1 cellular context compared by ENCODE assay signal in the genomic region with DNA sequence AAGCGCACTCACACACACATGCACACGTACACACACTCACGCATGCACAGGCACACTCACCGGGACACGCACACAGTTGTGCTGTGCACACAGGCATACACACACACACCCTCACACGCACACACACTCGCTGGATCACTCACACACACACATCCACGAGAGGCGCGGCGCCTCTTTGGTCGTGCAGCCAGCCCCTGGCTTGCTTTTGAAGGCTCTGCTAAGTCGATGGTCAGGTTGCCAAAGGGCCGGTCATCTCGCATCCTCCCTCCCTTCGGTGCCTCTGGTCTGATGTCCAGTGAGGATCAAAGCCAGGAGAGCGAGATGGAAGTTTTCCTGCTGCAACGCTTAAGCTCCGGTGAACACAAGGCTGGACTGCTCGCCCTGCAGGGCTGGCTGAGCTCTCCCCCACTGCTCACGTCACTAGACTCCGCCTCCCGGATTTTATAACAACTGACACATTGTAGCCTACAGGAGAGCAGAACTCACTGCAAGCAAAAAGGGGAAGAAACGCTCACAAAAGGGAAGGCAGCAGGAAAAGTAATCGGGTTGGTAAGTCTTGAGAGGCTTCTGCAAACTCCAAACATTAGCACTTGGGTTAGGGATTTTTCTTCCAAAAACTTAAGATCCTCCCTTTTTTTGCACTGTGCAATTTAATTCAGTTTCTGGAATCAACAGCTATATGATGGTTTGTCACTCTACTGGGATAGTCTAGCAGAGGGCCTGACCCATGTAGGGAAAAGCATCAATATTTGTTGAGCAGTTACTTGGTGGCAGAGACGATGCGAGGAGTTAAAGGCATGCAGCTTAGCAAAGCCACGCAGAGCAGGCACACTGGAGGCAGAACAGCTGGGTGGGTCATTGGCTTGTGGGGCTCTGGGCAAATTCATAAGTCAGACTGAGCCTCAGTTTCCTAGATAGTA.
A peak's percentile ranks its signal among the peaks of the same experiment; 100 is the strongest.
TF ChIP-seq lines count a peak whose summit lies in the region.

A gene (minus strand): TSS at position 374 of the 920 bp plus-strand sequence. CDS start 695 bp downstream, outside the sequence.

TF ChIP-seq in K562, 482 proteins besides CTCF, POLR2A, EP300 and RAD21 (continued from another document):
- TF ChIP-seq, protein P1, sequence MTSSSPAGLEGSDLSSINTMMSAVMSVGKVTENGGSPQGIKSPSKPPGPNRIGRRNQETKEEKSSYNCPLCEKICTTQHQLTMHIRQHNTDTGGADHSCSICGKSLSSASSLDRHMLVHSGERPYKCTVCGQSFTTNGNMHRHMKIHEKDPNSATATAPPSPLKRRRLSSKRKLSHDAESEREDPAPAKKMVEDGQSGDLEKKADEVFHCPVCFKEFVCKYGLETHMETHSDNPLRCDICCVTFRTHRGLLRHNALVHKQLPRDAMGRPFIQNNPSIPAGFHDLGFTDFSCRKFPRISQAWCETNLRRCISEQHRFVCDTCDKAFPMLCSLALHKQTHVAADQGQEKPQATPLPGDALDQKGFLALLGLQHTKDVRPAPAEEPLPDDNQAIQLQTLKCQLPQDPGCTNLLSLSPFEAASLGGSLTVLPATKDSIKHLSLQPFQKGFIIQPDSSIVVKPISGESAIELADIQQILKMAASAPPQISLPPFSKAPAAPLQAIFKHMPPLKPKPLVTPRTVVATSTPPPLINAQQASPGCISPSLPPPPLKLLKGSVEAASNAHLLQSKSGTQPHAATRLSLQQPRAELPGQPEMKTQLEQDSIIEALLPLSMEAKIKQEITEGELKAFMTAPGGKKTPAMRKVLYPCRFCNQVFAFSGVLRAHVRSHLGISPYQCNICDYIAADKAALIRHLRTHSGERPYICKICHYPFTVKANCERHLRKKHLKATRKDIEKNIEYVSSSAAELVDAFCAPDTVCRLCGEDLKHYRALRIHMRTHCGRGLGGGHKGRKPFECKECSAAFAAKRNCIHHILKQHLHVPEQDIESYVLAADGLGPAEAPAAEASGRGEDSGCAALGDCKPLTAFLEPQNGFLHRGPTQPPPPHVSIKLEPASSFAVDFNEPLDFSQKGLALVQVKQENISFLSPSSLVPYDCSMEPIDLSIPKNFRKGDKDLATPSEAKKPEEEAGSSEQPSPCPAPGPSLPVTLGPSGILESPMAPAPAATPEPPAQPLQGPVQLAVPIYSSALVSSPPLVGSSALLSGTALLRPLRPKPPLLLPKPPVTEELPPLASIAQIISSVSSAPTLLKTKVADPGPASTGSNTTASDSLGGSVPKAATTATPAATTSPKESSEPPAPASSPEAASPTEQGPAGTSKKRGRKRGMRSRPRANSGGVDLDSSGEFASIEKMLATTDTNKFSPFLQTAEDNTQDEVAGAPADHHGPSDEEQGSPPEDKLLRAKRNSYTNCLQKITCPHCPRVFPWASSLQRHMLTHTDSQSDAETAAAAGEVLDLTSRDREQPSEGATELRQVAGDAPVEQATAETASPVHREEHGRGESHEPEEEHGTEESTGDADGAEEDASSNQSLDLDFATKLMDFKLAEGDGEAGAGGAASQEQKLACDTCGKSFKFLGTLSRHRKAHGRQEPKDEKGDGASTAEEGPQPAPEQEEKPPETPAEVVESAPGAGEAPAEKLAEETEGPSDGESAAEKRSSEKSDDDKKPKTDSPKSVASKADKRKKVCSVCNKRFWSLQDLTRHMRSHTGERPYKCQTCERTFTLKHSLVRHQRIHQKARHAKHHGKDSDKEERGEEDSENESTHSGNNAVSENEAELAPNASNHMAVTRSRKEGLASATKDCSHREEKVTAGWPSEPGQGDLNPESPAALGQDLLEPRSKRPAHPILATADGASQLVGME (CRISPR knock-in tag; IDR thresholded peaks at IDR 0.05): no peak
- TF ChIP-seq SMAD3 (CRISPR knock-in tag; conservative IDR thresholded peaks at IDR 0.05) (no peak), HMG20B (CRISPR knock-in tag; IDR thresholded peaks at IDR 0.05) (no peak), MECOM (CRISPR knock-in tag; IDR thresholded peaks at IDR 0.05) (no peak), SP2 (IDR thresholded peaks at IDR 0.05; ENCODE audit: extremely low read depth, low read depth, low read length, poor library complexity, severe bottlenecking) (no peak), ZNF76 (CRISPR knock-in tag; IDR thresholded peaks at IDR 0.05; ENCODE audit: borderline replicate concordance) (no peak), ETV6 (IDR thresholded peaks at IDR 0.05; ENCODE audit: borderline replicate concordance in 1 of 2, low read depth in 2 of 2, low read length in 1 of 2) (no peak), ETV6 (CRISPR knock-in tag; IDR thresholded peaks at IDR 0.05; ENCODE audit: borderline replicate concordance) (no peak), ZNF766 (CRISPR knock-in tag; conservative IDR thresholded peaks at IDR 0.05) (peak; percentile 70; the same call in 1 of the 2 replicates), DMBX1 (CRISPR knock-in tag; IDR thresholded peaks at IDR 0.05; ENCODE audit: borderline replicate concordance) (no peak), ELF2 (CRISPR knock-in tag; IDR thresholded peaks at IDR 0.05) (no peak), KLF13 (tag; IDR thresholded peaks at IDR 0.05; ENCODE audit: borderline replicate concordance, low read depth) (no peak), HDAC8 (tag; IDR thresholded peaks at IDR 0.05) (no peak), FOXK1 (CRISPR knock-in tag; IDR thresholded peaks at IDR 0.05; ENCODE audit: borderline replicate concordance) (peak; percentile 26; the same call in 1 of the 2 replicates), MAFF (IDR thresholded peaks at IDR 0.05; ENCODE audit: low read length) (no peak), TRIM28 (IDR thresholded peaks at IDR 0.05) (no peak), CREB1 (IDR thresholded peaks at IDR 0.05) (peak; percentile 76), CREB1 (CRISPR knock-in tag; IDR thresholded peaks at IDR 0.05) (peak; percentile 79), SNRNP70 (optimal IDR thresholded peaks at IDR 0.05; ENCODE audit: low read depth, low read length) (no peak), ZNF780A (CRISPR knock-in tag; IDR thresholded peaks at IDR 0.05) (no peak), MTA2 (IDR thresholded peaks at IDR 0.05; ENCODE audit: low read depth) (no peak), FOXK2 (conservative IDR thresholded peaks at IDR 0.05 in 1 of 2, IDR thresholded peaks at IDR 0.05 in 1 of 2; ENCODE audit: low read depth in 2 of 2) (no peak; a peak in 2 of 4 replicates), ZC3H4 (CRISPR knock-in tag; IDR thresholded peaks at IDR 0.05; ENCODE audit: borderline replicate concordance) (no peak), ZC3H11A (IDR thresholded peaks at IDR 0.05; ENCODE audit: low read depth, low read length) (no peak), DACH1 (IDR thresholded peaks at IDR 0.05; ENCODE audit: partially characterized antibody) (no peak), RBM25 (IDR thresholded peaks at IDR 0.05; ENCODE audit: low read depth, low read length, severe bottlenecking) (no peak), PHTF2 (CRISPR knock-in tag; IDR thresholded peaks at IDR 0.05) (no peak), RBM34 (IDR thresholded peaks at IDR 0.05; ENCODE audit: borderline replicate concordance, insufficient read depth, low read length) (no peak), ZNF583 (CRISPR knock-in tag; IDR thresholded peaks at IDR 0.05) (no peak), ZKSCAN8 (CRISPR knock-in tag; IDR thresholded peaks at IDR 0.05) (no peak)
- TF ChIP-seq, protein P2, sequence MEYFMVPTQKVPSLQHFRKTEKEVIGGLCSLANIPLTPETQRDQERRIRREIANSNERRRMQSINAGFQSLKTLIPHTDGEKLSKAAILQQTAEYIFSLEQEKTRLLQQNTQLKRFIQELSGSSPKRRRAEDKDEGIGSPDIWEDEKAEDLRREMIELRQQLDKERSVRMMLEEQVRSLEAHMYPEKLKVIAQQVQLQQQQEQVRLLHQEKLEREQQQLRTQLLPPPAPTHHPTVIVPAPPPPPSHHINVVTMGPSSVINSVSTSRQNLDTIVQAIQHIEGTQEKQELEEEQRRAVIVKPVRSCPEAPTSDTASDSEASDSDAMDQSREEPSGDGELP (CRISPR knock-in tag; IDR thresholded peaks at IDR 0.05; ENCODE audit: borderline replicate concordance): peak; percentile 40; the same call in 1 of the 2 replicates
- TF ChIP-seq, protein P3, sequence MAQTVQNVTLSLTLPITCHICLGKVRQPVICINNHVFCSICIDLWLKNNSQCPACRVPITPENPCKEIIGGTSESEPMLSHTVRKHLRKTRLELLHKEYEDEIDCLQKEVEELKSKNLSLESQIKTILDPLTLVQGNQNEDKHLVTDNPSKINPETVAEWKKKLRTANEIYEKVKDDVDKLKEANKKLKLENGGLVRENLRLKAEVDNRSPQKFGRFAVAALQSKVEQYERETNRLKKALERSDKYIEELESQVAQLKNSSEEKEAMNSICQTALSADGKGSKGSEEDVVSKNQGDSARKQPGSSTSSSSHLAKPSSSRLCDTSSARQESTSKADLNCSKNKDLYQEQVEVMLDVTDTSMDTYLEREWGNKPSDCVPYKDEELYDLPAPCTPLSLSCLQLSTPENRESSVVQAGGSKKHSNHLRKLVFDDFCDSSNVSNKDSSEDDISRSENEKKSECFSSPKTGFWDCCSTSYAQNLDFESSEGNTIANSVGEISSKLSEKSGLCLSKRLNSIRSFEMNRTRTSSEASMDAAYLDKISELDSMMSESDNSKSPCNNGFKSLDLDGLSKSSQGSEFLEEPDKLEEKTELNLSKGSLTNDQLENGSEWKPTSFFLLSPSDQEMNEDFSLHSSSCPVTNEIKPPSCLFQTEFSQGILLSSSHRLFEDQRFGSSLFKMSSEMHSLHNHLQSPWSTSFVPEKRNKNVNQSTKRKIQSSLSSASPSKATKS (CRISPR knock-in tag; IDR thresholded peaks at IDR 0.05): no peak
- TF ChIP-seq, protein P4, sequence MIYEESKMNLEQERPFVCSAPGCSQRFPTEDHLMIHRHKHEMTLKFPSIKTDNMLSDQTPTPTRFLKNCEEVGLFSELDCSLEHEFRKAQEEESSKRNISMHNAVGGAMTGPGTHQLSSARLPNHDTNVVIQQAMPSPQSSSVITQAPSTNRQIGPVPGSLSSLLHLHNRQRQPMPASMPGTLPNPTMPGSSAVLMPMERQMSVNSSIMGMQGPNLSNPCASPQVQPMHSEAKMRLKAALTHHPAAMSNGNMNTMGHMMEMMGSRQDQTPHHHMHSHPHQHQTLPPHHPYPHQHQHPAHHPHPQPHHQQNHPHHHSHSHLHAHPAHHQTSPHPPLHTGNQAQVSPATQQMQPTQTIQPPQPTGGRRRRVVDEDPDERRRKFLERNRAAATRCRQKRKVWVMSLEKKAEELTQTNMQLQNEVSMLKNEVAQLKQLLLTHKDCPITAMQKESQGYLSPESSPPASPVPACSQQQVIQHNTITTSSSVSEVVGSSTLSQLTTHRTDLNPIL (CRISPR knock-in tag; IDR thresholded peaks at IDR 0.05): no peak
- TF ChIP-seq, protein P5, sequence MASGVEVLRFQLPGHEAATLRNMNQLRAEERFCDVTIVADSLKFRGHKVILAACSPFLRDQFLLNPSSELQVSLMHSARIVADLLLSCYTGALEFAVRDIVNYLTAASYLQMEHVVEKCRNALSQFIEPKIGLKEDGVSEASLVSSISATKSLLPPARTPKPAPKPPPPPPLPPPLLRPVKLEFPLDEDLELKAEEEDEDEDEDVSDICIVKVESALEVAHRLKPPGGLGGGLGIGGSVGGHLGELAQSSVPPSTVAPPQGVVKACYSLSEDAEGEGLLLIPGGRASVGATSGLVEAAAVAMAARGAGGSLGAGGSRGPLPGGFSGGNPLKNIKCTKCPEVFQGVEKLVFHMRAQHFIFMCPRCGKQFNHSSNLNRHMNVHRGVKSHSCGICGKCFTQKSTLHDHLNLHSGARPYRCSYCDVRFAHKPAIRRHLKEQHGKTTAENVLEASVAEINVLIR (CRISPR knock-in tag; IDR thresholded peaks at IDR 0.05): peak; percentile 71; the same call in 1 of the 2 replicates
- TF ChIP-seq, protein P6, sequence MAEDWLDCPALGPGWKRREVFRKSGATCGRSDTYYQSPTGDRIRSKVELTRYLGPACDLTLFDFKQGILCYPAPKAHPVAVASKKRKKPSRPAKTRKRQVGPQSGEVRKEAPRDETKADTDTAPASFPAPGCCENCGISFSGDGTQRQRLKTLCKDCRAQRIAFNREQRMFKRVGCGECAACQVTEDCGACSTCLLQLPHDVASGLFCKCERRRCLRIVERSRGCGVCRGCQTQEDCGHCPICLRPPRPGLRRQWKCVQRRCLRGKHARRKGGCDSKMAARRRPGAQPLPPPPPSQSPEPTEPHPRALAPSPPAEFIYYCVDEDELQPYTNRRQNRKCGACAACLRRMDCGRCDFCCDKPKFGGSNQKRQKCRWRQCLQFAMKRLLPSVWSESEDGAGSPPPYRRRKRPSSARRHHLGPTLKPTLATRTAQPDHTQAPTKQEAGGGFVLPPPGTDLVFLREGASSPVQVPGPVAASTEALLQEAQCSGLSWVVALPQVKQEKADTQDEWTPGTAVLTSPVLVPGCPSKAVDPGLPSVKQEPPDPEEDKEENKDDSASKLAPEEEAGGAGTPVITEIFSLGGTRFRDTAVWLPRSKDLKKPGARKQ (CRISPR knock-in tag; IDR thresholded peaks at IDR 0.05): no peak
